1 cellular context compared by ENCODE assay signal in genomic region chr22:20912494-20912893, GRCh38.
TF ChIP-seq lines count a peak whose summit lies in the region.

No MANE protein-coding gene starts in this region.

TF ChIP-seq in K562, 482 proteins besides CTCF, POLR2A, EP300 and RAD21:
- TF ChIP-seq MAFK (IDR thresholded peaks at IDR 0.05; ENCODE audit: low read length) (peak; percentile 93), PATZ1 (CRISPR knock-in tag; IDR thresholded peaks at IDR 0.05; ENCODE audit: borderline replicate concordance) (no peak), PTRF (tag; IDR thresholded peaks at IDR 0.05) (no peak), MAFF (IDR thresholded peaks at IDR 0.05; ENCODE audit: low read length) (peak; percentile 94), ZFX (CRISPR knock-in tag; IDR thresholded peaks at IDR 0.05) (no peak), NELFE (IDR thresholded peaks at IDR 0.05; ENCODE audit: insufficient read depth, insufficient read length) (no peak), ZZZ3 (IDR thresholded peaks at IDR 0.05) (no peak), E2F1 (CRISPR knock-in tag; IDR thresholded peaks at IDR 0.05) (0 out of 2 replicates have a peak, but pooled peaks have one; percentile 39)
